9 cellular contexts compared by ENCODE assay signal in the genomic region with DNA sequence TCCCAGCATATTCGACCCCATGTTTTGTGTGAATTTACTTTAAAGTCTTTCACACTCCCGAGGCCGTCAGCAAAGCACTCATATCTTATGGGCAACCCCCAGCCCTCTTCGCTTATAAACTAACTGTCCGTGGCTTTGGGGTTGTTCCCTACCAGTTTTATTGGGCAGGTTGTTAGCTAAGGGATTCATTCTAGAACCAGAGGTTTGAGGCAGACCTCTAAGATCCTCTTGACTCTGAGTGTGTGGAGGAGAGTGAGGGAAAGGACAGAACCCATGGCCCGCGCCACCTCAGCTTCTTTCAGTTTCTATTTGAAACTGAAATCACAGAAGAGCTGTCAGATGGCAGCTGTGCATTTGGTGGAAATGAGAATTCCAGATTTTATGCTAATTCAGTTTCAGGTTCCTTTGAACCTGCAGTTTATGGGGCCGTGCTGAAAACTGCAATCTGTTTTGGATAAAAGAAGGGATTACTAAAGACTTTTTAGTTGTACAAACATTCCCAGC.
DNase-seq lines count a peak whose midpoint lies in the region; ATAC-seq and TF ChIP-seq lines count a peak whose summit lies in the region.
"Had no signal": no experiment of that assay in that cellular context is flagged by ENCODE, and none has a peak within 500 bp of the region (broad histone marks: within the 10 kb centered on the region; RNA-seq: fewer than 3 reads in every experiment).

No MANE protein-coding gene starts in this region.

- peaks cover 2% of the 10 kb centered on the region for H3K27me3 Mint-ChIP-seq in activated CD4-positive, alpha-beta T cell treated with anti-CD3 and anti-CD28 coated beads, Interleukin-2, amount 10 ng/mL, durations not matched to agents 7 days and 5 days
- no peaks in the 10 kb centered on the region for H3K27me3 Mint-ChIP-seq in natural killer cell (ENCODE audit: low read depth in 2 of 2)

- peaks cover 36% of the 10 kb centered on the region for H3K4me1 Mint-ChIP-seq in activated CD4-positive, alpha-beta T cell treated with anti-CD3 and anti-CD28 coated beads, Interleukin-2, amount 10 ng/mL, durations not matched to agents 7 days and 5 days
- peaks cover 63 to 65% of the 10 kb centered on the region in 2 donors for H3K4me1 Mint-ChIP-seq in natural killer cell

- DNase-seq in activated CD4-positive, alpha-beta T cell treated with anti-CD3 and anti-CD28 coated beads, Interleukin-2, amount 10 ng/mL, durations not matched to agents 7 days and 5 days: peak; percentile 41
- no peak for DNase-seq in activated CD4-positive, alpha-beta T cell treated with anti-CD3 and anti-CD28 coated beads, Interleukin-2, amount 50 U/mL, for 4 hours
- DNase-seq in natural killer cell (no peak), GM23248 (no peak), epidermal melanocyte (ENCODE audit: insufficient read length, low spot score) (no peak), DMS153 (lab: John Stamatoyannopoulos, UW) (no peak)

- POLR2A ChIA-PET in activated CD4-positive, alpha-beta T cell treated with anti-CD3 and anti-CD28 coated beads, Interleukin-2, amount 10 ng/mL, durations not matched to agents 7 days and 5 days (lab: Charles Lee): no interaction called here

- H3K9ac ChIP-seq in OCI-LY3 (ENCODE audit: low read length) (no peak overlapping the region), GM23248 (no peak overlapping the region)

- H4K20me1 ChIP-seq in OCI-LY3 (ENCODE audit: insufficient read depth, low read length) (no peaks in the 10 kb centered on the region), GM23248 (ENCODE audit: insufficient read depth) (no peaks in the 10 kb centered on the region)

- no peaks in the 10 kb centered on the region for H3K79me2 ChIP-seq in OCI-LY3 (ENCODE audit: low read length)
- H3K79me2 ChIP-seq in GM23248 (ENCODE audit: insufficient read depth): no peaks in the 10 kb centered on the region

- H3K27ac ChIP-seq in OCI-LY3 (ENCODE audit: low read length) (no peak overlapping the region), GM23248 (no peak overlapping the region)
- H3K27ac ChIP-seq: neutrophil had no signal

- peak overlapping the region; percentile 41 for H3K4me3 Mint-ChIP-seq in activated CD4-positive, alpha-beta T cell treated with anti-CD3 and anti-CD28 coated beads, Interleukin-2, amount 10 ng/mL, durations not matched to agents 7 days and 5 days
- peak overlapping the region; percentile 82 for H3K4me3 Mint-ChIP-seq in natural killer cell

- TF ChIP-seq CTCF in OCI-LY3 (IDR thresholded peaks at IDR 0.05; ENCODE audit: low read depth, low read length) (no peak), natural killer cell (IDR thresholded peaks at IDR 0.05) (no peak)

- H2AFZ ChIP-seq in OCI-LY3 (ENCODE audit: low read depth, low read length): no peak overlapping the region
- no peak overlapping the region for H2AFZ ChIP-seq in GM23248

- H3K27me3 ChIP-seq in OCI-LY3 (ENCODE audit: low read depth, low read length) (no peaks in the 10 kb centered on the region), GM23248 (replicated peaks; ENCODE audit: insufficient read depth) (no peaks in the 10 kb centered on the region)
- H3K27me3 ChIP-seq: neutrophil had no signal

- ATAC-seq in HG02642 (IDR thresholded peaks at IDR 0.05; ENCODE audit: poor library complexity, unreplicated experiment): peak; percentile 93
- peak; percentile 55 to 70 (median 66) for ATAC-seq in natural killer cell

- no peaks in the 10 kb centered on the region for H3K36me3 ChIP-seq in OCI-LY3 (replicated peaks; ENCODE audit: low read depth, low read length)
- H3K36me3 ChIP-seq in GM23248 (ENCODE audit: low read depth): no peaks in the 10 kb centered on the region
- H3K36me3 ChIP-seq: neutrophil had no signal

- 94% methylated on average over 8 of the region's 8 CpGs for WGBS in GM23248 (ENCODE audit: low coverage in 1 of 2, low lambda C conversion rate in 2 of 2, missing lambda C conversion rate in 2 of 2), 2 experiments

- H3K4me1 ChIP-seq in OCI-LY3 (ENCODE audit: low read length): peaks cover 6% of the 10 kb centered on the region; the same call in 1 of the 2 replicates
- peaks cover 26% of the 10 kb centered on the region for H3K4me1 ChIP-seq in GM23248 (ENCODE audit: insufficient read depth)

- H3K4me2 ChIP-seq in OCI-LY3 (ENCODE audit: low read length): peak overlapping the region; percentile 14; the same call in 1 of the 2 replicates
- H3K4me2 ChIP-seq in GM23248 (ENCODE audit: unreplicated experiment): no peak overlapping the region

- no peaks in the 10 kb centered on the region for H3K36me3 Mint-ChIP-seq in activated CD4-positive, alpha-beta T cell treated with anti-CD3 and anti-CD28 coated beads, Interleukin-2, amount 10 ng/mL, durations not matched to agents 7 days and 5 days (ENCODE audit: low read depth)
- H3K36me3 Mint-ChIP-seq in natural killer cell: no peaks in the 10 kb centered on the region

- H3K27ac Mint-ChIP-seq in activated CD4-positive, alpha-beta T cell treated with anti-CD3 and anti-CD28 coated beads, Interleukin-2, amount 10 ng/mL, durations not matched to agents 7 days and 5 days: peak overlapping the region; percentile 82
- H3K27ac Mint-ChIP-seq in natural killer cell: peak overlapping the region; percentile 82 to 89

- in situ Hi-C loops in GM23248 (cut with MboI): loop anchor here (10.0 to 25.0 kb wide), 2 partner anchors 495 to 627 kb away; no protein-coding TSS in a partner anchor

- CTCF ChIA-PET in activated CD4-positive, alpha-beta T cell treated with anti-CD3 and anti-CD28 coated beads, Interleukin-2, amount 10 ng/mL, durations not matched to agents 7 days and 5 days (lab: Charles Lee): interaction anchor here (1.4 kb wide), 1 partner anchor 40 kb away, joined by 3 read pairs; no protein-coding TSS in a partner anchor

- peaks cover 22% of the 10 kb centered on the region; the same call in 1 of the 2 replicates for H3F3A ChIP-seq in GM23248 (ENCODE audit: insufficient read depth)

- intact Hi-C loops in natural killer cell (cut with micrococcal nuclease): no loop called here

- no peaks in the 10 kb centered on the region for H3K9me3 ChIP-seq in OCI-LY3 (ENCODE audit: insufficient read depth, low read length)
- no peaks in the 10 kb centered on the region for H3K9me3 ChIP-seq in GM23248 (ENCODE audit: low read depth)
- H3K9me3 ChIP-seq: neutrophil had no signal

- H3K9me2 ChIP-seq in GM23248 (ENCODE audit: insufficient read depth): no peaks in the 10 kb centered on the region

- H3K9me3 Mint-ChIP-seq in activated CD4-positive, alpha-beta T cell treated with anti-CD3 and anti-CD28 coated beads, Interleukin-2, amount 10 ng/mL, durations not matched to agents 7 days and 5 days: no peaks in the 10 kb centered on the region
- H3K9me3 Mint-ChIP-seq in natural killer cell: no peaks in the 10 kb centered on the region

- no peak overlapping the region for H3K4me3 ChIP-seq in OCI-LY3 (ENCODE audit: low read length)
- H3K4me3 ChIP-seq in GM23248: no peak overlapping the region
